ENCODE assay signal across 1 cellular context in the genomic region with DNA sequence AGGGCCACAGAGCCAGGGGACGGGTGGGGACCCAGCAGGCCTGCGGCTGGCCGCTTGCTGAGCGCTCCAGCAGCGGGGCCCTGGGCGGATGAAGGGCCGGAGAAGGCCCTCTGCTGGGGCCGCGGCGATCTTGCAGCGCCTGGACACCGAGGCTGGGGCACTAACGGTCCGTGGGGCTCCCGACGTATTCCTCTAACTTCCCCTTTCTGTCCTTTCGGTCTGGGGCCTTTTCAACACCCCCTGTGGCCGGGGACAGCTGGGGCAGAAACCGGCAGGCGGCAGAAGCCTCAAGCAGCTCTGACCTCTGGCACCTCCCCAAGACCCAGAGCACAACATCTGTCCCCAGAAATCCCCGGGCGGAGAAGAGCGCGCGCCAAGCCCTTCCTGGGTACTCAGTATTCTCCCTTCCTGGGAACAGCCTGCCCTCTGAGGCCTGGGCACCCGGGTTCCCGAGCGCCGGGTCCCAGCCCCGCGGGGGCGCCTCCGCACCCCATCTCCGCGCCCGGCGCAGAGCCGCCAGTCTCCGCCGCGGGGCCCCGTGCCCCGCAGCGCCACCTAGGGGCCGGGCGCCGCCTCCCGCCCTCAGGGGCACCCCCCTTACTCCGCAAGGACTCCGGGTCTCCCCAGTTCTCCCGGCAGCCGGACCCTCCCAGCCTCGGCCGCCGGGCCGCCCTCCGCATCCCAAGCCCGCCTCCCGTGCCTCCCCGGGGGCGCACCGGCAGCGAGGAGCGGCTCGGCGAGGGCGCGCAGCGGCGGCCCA.
TF ChIP-seq lines count a peak whose summit lies in the region.

No MANE protein-coding gene starts in this region.

TF ChIP-seq in GM12878, 131 proteins besides CTCF, POLR2A, EP300 and RAD21 (continued from another document and continues in another):
- TF ChIP-seq, protein P1, sequence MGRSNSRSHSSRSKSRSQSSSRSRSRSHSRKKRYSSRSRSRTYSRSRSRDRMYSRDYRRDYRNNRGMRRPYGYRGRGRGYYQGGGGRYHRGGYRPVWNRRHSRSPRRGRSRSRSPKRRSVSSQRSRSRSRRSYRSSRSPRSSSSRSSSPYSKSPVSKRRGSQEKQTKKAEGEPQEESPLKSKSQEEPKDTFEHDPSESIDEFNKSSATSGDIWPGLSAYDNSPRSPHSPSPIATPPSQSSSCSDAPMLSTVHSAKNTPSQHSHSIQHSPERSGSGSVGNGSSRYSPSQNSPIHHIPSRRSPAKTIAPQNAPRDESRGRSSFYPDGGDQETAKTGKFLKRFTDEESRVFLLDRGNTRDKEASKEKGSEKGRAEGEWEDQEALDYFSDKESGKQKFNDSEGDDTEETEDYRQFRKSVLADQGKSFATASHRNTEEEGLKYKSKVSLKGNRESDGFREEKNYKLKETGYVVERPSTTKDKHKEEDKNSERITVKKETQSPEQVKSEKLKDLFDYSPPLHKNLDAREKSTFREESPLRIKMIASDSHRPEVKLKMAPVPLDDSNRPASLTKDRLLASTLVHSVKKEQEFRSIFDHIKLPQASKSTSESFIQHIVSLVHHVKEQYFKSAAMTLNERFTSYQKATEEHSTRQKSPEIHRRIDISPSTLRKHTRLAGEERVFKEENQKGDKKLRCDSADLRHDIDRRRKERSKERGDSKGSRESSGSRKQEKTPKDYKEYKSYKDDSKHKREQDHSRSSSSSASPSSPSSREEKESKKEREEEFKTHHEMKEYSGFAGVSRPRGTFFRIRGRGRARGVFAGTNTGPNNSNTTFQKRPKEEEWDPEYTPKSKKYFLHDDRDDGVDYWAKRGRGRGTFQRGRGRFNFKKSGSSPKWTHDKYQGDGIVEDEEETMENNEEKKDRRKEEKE (IDR thresholded peaks at IDR 0.05), result no peak
- TF ChIP-seq DPF2 (IDR thresholded peaks at IDR 0.05) (peak; percentile 47; the same call in 1 of the 2 replicates), SIN3A (IDR thresholded peaks at IDR 0.05; ENCODE audit: low read depth, low read length) (no peak), SRF (IDR thresholded peaks at IDR 0.05; ENCODE audit: low read depth in 2 of 2, low read length in 2 of 2) (no peak), IKZF1 (conservative IDR thresholded peaks at IDR 0.05) (peak; percentile 59), ESRRA (IDR thresholded peaks at IDR 0.05; ENCODE audit: low read length) (no peak), SP1 (IDR thresholded peaks at IDR 0.05; ENCODE audit: low read depth, low read length) (no peak), TARDBP (IDR thresholded peaks at IDR 0.05; ENCODE audit: borderline replicate concordance) (no peak), PAX8 (IDR thresholded peaks at IDR 0.05) (no peak), STAT3 (IDR thresholded peaks at IDR 0.05; ENCODE audit: low read depth, low read length) (no peak), STAT1 (conservative IDR thresholded peaks at IDR 0.05) (no peak), TCF7 (IDR thresholded peaks at IDR 0.05; ENCODE audit: borderline replicate concordance) (no peak), MXI1 (IDR thresholded peaks at IDR 0.05; ENCODE audit: low read depth, low read length) (no peak), SMARCA5 (IDR thresholded peaks at IDR 0.05) (peak; percentile 73; the same call in 1 of the 2 replicates), HCFC1 (IDR thresholded peaks at IDR 0.05; ENCODE audit: low read length) (no peak), ZBED1 (IDR thresholded peaks at IDR 0.05; ENCODE audit: borderline replicate concordance) (no peak), IKZF2 (IDR thresholded peaks at IDR 0.05) (no peak), GATAD2B (conservative IDR thresholded peaks at IDR 0.05; ENCODE audit: low read depth) (peak; percentile 68), SMC3 (IDR thresholded peaks at IDR 0.05; ENCODE audit: borderline replicate concordance, low read length) (0 out of 2 replicates have a peak, but pooled peaks have one; percentile 6), CHD2 (IDR thresholded peaks at IDR 0.05; ENCODE audit: borderline replicate concordance, low read depth, low read length) (no peak), POLR2AphosphoS2 (IDR thresholded peaks at IDR 0.05; ENCODE audit: low read depth, low read length) (no peak), RBBP5 (conservative IDR thresholded peaks at IDR 0.05) (no peak), NR2C1 (IDR thresholded peaks at IDR 0.05) (peak; percentile 26; the same call in 1 of the 2 replicates), NFYA (IDR thresholded peaks at IDR 0.05; ENCODE audit: borderline replicate concordance, low read depth, low read length) (no peak), NR2F1 (conservative IDR thresholded peaks at IDR 0.05) (peak; percentile 91), GABPA (IDR thresholded peaks at IDR 0.05; ENCODE audit: low read depth) (no peak)
- TF ChIP-seq, protein P2, sequence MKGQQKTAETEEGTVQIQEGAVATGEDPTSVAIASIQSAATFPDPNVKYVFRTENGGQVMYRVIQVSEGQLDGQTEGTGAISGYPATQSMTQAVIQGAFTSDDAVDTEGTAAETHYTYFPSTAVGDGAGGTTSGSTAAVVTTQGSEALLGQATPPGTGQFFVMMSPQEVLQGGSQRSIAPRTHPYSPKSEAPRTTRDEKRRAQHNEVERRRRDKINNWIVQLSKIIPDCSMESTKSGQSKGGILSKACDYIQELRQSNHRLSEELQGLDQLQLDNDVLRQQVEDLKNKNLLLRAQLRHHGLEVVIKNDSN (IDR thresholded peaks at IDR 0.05; ENCODE audit: borderline replicate concordance, extremely low read length, insufficient read depth, low read depth, low read length), result no peak
- TF ChIP-seq, protein P3, sequence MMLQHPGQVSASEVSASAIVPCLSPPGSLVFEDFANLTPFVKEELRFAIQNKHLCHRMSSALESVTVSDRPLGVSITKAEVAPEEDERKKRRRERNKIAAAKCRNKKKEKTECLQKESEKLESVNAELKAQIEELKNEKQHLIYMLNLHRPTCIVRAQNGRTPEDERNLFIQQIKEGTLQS (IDR thresholded peaks at IDR 0.05; ENCODE audit: borderline replicate concordance, extremely low read depth, low read depth, low read length), result no peak
- TF ChIP-seq, protein P4, sequence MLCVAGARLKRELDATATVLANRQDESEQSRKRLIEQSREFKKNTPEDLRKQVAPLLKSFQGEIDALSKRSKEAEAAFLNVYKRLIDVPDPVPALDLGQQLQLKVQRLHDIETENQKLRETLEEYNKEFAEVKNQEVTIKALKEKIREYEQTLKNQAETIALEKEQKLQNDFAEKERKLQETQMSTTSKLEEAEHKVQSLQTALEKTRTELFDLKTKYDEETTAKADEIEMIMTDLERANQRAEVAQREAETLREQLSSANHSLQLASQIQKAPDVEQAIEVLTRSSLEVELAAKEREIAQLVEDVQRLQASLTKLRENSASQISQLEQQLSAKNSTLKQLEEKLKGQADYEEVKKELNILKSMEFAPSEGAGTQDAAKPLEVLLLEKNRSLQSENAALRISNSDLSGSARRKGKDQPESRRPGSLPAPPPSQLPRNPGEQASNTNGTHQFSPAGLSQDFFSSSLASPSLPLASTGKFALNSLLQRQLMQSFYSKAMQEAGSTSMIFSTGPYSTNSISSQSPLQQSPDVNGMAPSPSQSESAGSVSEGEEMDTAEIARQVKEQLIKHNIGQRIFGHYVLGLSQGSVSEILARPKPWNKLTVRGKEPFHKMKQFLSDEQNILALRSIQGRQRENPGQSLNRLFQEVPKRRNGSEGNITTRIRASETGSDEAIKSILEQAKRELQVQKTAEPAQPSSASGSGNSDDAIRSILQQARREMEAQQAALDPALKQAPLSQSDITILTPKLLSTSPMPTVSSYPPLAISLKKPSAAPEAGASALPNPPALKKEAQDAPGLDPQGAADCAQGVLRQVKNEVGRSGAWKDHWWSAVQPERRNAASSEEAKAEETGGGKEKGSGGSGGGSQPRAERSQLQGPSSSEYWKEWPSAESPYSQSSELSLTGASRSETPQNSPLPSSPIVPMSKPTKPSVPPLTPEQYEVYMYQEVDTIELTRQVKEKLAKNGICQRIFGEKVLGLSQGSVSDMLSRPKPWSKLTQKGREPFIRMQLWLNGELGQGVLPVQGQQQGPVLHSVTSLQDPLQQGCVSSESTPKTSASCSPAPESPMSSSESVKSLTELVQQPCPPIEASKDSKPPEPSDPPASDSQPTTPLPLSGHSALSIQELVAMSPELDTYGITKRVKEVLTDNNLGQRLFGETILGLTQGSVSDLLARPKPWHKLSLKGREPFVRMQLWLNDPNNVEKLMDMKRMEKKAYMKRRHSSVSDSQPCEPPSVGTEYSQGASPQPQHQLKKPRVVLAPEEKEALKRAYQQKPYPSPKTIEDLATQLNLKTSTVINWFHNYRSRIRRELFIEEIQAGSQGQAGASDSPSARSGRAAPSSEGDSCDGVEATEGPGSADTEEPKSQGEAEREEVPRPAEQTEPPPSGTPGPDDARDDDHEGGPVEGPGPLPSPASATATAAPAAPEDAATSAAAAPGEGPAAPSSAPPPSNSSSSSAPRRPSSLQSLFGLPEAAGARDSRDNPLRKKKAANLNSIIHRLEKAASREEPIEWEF (IDR thresholded peaks at IDR 0.05; ENCODE audit: insufficient replicate concordance, low read depth, low read length), result no peak
- TF ChIP-seq, protein P5, sequence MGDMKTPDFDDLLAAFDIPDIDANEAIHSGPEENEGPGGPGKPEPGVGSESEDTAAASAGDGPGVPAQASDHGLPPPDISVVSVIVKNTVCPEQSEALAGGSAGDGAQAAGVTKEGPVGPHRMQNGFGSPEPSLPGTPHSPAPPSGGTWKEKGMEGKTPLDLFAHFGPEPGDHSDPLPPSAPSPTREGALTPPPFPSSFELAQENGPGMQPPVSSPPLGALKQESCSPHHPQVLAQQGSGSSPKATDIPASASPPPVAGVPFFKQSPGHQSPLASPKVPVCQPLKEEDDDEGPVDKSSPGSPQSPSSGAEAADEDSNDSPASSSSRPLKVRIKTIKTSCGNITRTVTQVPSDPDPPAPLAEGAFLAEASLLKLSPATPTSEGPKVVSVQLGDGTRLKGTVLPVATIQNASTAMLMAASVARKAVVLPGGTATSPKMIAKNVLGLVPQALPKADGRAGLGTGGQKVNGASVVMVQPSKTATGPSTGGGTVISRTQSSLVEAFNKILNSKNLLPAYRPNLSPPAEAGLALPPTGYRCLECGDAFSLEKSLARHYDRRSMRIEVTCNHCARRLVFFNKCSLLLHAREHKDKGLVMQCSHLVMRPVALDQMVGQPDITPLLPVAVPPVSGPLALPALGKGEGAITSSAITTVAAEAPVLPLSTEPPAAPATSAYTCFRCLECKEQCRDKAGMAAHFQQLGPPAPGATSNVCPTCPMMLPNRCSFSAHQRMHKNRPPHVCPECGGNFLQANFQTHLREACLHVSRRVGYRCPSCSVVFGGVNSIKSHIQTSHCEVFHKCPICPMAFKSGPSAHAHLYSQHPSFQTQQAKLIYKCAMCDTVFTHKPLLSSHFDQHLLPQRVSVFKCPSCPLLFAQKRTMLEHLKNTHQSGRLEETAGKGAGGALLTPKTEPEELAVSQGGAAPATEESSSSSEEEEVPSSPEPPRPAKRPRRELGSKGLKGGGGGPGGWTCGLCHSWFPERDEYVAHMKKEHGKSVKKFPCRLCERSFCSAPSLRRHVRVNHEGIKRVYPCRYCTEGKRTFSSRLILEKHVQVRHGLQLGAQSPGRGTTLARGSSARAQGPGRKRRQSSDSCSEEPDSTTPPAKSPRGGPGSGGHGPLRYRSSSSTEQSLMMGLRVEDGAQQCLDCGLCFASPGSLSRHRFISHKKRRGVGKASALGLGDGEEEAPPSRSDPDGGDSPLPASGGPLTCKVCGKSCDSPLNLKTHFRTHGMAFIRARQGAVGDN (IDR thresholded peaks at IDR 0.05), result no peak
- TF ChIP-seq, protein P6, sequence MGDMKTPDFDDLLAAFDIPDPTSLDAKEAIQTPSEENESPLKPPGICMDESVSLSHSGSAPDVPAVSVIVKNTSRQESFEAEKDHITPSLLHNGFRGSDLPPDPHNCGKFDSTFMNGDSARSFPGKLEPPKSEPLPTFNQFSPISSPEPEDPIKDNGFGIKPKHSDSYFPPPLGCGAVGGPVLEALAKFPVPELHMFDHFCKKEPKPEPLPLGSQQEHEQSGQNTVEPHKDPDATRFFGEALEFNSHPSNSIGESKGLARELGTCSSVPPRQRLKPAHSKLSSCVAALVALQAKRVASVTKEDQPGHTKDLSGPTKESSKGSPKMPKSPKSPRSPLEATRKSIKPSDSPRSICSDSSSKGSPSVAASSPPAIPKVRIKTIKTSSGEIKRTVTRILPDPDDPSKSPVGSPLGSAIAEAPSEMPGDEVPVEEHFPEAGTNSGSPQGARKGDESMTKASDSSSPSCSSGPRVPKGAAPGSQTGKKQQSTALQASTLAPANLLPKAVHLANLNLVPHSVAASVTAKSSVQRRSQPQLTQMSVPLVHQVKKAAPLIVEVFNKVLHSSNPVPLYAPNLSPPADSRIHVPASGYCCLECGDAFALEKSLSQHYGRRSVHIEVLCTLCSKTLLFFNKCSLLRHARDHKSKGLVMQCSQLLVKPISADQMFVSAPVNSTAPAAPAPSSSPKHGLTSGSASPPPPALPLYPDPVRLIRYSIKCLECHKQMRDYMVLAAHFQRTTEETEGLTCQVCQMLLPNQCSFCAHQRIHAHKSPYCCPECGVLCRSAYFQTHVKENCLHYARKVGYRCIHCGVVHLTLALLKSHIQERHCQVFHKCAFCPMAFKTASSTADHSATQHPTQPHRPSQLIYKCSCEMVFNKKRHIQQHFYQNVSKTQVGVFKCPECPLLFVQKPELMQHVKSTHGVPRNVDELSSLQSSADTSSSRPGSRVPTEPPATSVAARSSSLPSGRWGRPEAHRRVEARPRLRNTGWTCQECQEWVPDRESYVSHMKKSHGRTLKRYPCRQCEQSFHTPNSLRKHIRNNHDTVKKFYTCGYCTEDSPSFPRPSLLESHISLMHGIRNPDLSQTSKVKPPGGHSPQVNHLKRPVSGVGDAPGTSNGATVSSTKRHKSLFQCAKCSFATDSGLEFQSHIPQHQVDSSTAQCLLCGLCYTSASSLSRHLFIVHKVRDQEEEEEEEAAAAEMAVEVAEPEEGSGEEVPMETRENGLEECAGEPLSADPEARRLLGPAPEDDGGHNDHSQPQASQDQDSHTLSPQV (IDR thresholded peaks at IDR 0.05), result peak; percentile 65; the same call in 1 of the 2 replicates
- TF ChIP-seq, protein P7, sequence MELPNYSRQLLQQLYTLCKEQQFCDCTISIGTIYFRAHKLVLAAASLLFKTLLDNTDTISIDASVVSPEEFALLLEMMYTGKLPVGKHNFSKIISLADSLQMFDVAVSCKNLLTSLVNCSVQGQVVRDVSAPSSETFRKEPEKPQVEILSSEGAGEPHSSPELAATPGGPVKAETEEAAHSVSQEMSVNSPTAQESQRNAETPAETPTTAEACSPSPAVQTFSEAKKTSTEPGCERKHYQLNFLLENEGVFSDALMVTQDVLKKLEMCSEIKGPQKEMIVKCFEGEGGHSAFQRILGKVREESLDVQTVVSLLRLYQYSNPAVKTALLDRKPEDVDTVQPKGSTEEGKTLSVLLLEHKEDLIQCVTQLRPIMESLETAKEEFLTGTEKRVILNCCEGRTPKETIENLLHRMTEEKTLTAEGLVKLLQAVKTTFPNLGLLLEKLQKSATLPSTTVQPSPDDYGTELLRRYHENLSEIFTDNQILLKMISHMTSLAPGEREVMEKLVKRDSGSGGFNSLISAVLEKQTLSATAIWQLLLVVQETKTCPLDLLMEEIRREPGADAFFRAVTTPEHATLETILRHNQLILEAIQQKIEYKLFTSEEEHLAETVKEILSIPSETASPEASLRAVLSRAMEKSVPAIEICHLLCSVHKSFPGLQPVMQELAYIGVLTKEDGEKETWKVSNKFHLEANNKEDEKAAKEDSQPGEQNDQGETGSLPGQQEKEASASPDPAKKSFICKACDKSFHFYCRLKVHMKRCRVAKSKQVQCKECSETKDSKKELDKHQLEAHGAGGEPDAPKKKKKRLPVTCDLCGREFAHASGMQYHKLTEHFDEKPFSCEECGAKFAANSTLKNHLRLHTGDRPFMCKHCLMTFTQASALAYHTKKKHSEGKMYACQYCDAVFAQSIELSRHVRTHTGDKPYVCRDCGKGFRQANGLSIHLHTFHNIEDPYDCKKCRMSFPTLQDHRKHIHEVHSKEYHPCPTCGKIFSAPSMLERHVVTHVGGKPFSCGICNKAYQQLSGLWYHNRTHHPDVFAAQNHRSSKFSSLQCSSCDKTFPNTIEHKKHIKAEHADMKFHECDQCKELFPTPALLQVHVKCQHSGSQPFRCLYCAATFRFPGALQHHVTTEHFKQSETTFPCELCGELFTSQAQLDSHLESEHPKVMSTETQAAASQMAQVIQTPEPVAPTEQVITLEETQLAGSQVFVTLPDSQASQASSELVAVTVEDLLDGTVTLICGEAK (IDR thresholded peaks at IDR 0.05; ENCODE audit: borderline replicate concordance), result no peak
